ENCODE assay signal across 19 cellular contexts in the genomic region with DNA sequence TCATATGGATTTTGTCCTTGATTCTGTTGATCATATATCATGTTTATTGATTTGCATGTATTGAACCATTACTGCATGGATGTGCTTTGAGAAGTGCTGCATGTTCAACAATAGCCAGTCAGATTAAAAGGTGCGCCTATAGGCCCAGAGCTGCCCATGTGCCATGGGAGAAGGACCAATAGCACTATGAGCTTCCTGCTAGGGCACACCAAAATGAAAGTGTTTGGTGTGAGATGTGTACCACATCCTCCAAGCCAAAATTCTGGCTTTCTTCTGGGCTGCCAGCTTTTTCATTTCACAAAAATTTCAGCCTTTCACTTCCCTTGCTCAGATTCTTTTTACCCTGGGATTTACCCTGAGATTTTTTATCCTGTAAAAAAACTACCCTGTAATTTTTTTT.
"Had no signal": no experiment of that assay in that cellular context is flagged by ENCODE, and none has a peak within 500 bp of the region (broad histone marks: within the 10 kb centered on the region; RNA-seq: fewer than 3 reads in every experiment).

No MANE protein-coding gene starts in this region.

- ATAC-seq: activated T-cell treated with anti-CD3 and anti-CD28 coated beads, Interleukin-2, amount 50 U/mL, for 4 hours; esophagus mucosa; gastroesophageal sphincter; heart left ventricle; left lobe of liver had no signal

- H3K27ac ChIP-seq: adrenal gland, gastroesophageal sphincter, heart left ventricle, tibial nerve, VCaP had no signal

- H3K27me3 ChIP-seq: adrenal gland, gastroesophageal sphincter, heart left ventricle, tibial nerve had no signal

- H3K27me3 Mint-ChIP-seq: progenitor cell of endocrine pancreas had no signal

- H3K9me3 Mint-ChIP-seq: activated T-cell treated with anti-CD3 and anti-CD28 coated beads, Interleukin-2, amount 50 U/mL, for 4 hours; stimulated activated naive CD8-positive, alpha-beta T cell treated with anti-CD3 and anti-CD28 coated beads, Interleukin-15, Interleukin-2, amounts not matched to agents 100 ng/mL and 50 ng/mL, for 24 hours had no signal

- H3K36me3 ChIP-seq: adrenal gland, gastroesophageal sphincter, heart left ventricle, tibial nerve had no signal

- H3K9me3 ChIP-seq: adrenal gland, gastroesophageal sphincter, heart left ventricle, tibial nerve had no signal

- H3K4me3 ChIP-seq: adrenal gland, gastroesophageal sphincter, heart left ventricle, tibial nerve had no signal

- H3K4me3 Mint-ChIP-seq: activated T-cell treated with anti-CD3 and anti-CD28 coated beads, Interleukin-2, amount 50 U/mL, for 4 hours; stimulated activated naive CD8-positive, alpha-beta T cell treated with anti-CD3 and anti-CD28 coated beads, Interleukin-15, Interleukin-2, amounts not matched to agents 100 ng/mL and 50 ng/mL, for 24 hours had no signal

- DNase-seq: activated CD4-positive, alpha-beta T cell treated with anti-CD3 and anti-CD28 coated beads, Interleukin-2, amount 50 U/mL, for 1 hour; activated CD4-positive, CD25-positive, alpha-beta regulatory T cell treated with anti-CD3 and anti-CD28 coated beads, Interleukin-2, amount 50 U/mL, for 72 hours; activated CD8-positive, alpha-beta memory T cell treated with anti-CD3 and anti-CD28 coated beads, Interleukin-2, amount 50 U/mL, for 4 hours; activated effector memory CD4-positive, alpha-beta T cell treated with Interleukin-2 at 50 U/mL for 16 hours; activated naive CD4-positive, alpha-beta T cell treated with anti-CD3 and anti-CD28 coated beads, Interleukin-2, amount 50 U/mL, for 16 hours; activated T-cell treated with anti-CD3 and anti-CD28 coated beads, Interleukin-2, amount 50 U/mL, for 4 hours; adrenal gland; effector CD4-positive, alpha-beta T cell; heart left ventricle; kidney; stimulated activated CD4-positive, alpha-beta T cell treated with anti-CD3 and anti-CD28 coated beads, Interleukin-12 subunit alpha, Interleukin-12 subunit beta, amount 100 ng/mL, for 4 hours; stimulated activated CD4-positive, alpha-beta T cell treated with anti-CD3 and anti-CD28 coated beads, Interleukin-1b, Interleukin-23, amount 100 ng/mL, for 48 hours had no signal

- H3K4me1 ChIP-seq: adrenal gland, gastroesophageal sphincter, heart left ventricle had no signal

- H3K27ac Mint-ChIP-seq: stimulated activated naive CD8-positive, alpha-beta T cell treated with anti-CD3 and anti-CD28 coated beads, Interleukin-15, Interleukin-2, amounts not matched to agents 100 ng/mL and 50 ng/mL, for 24 hours had no signal
